16 cellular contexts compared by ENCODE assay signal in the genomic region with DNA sequence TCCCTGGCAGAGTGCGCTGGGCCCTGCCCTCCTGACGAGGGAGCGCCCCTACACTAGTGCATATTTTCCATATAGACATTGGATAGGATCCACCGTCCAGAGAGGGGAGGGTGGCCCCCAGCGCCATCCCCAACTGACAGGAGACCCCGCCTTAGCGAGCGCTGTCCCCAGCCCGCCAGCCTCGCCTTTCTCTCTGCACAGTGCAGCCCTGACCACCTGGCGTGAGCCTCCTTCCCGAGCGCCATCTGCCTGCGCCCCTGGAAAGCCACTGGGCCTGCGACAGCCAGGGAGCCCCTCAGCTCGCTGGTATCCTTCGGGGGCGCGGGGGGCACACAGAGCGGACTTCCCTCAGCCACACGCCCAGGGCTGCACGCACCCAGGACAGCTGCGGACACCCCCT. TPM values are rescaled to one million over a fixed set of nuclear protein-coding genes. Genes with fewer than 3 reads are reported as not detected.
DNase-seq lines count a peak whose midpoint lies in the region; ATAC-seq and TF ChIP-seq lines count a peak whose summit lies in the region.
"Had no signal": no experiment of that assay in that cellular context is flagged by ENCODE, and none has a peak within 500 bp of the region (broad histone marks: within the 10 kb centered on the region; RNA-seq: fewer than 3 reads in every experiment).

No MANE protein-coding gene starts in this region.

- H3K36me3 Mint-ChIP-seq in GM23338 (ENCODE audit: low read depth), result no peaks in the 10 kb centered on the region
- H3K36me3 Mint-ChIP-seq: CD4-positive, alpha-beta memory T cell had no signal

- no peak for DNase-seq in GM23338 (ENCODE audit: low spot score)
- DNase-seq in retina, result peak; percentile 10
- DNase-seq in NCI-H1105 treated with DMSO at 0.1 percent for 48 hours (lab: John Stamatoyannopoulos, UW), result no peak
- DNase-seq in stomach, result no peak
- DNase-seq in T-helper 2 cell, result no peak
- DNase-seq: C1 segment of cervical spinal cord; Calu3; CD4-positive, alpha-beta memory T cell; COR-L47; DMS79 treated with DMSO at 0.1 percent for 48 hours; GF-D8; H7; HCEC 1CT had no signal

- no peaks in the 10 kb centered on the region for H3F3A ChIP-seq in GM23338 (replicated peaks; ENCODE audit: low read depth)

- H3K9me3 Mint-ChIP-seq in GM23338, result no peaks in the 10 kb centered on the region
- H3K9me3 Mint-ChIP-seq: CD4-positive, alpha-beta memory T cell had no signal

- TF ChIP-seq EP300 in stomach (IDR thresholded peaks at IDR 0.05), result no peak

- TF ChIP-seq CTCF in GM23338 (conservative IDR thresholded peaks at IDR 0.05; ENCODE audit: low read depth in 2 of 2), result no peak
- no peak for TF ChIP-seq CTCF in stomach (IDR thresholded peaks at IDR 0.05)

- H3K4me3 ChIP-seq in GM23338, result no peak overlapping the region
- no peak overlapping the region for H3K4me3 ChIP-seq in stomach

- H3K4me3 Mint-ChIP-seq in GM23338, result no peak overlapping the region
- H3K4me3 Mint-ChIP-seq: CD4-positive, alpha-beta memory T cell had no signal

- no peak overlapping the region for H3K4me2 ChIP-seq in GM23338

- no peaks in the 10 kb centered on the region for H3K9me3 ChIP-seq in stomach

- no peaks in the 10 kb centered on the region for H3K4me1 Mint-ChIP-seq in GM23338

- H3K27me3 ChIP-seq in GM23338 (ENCODE audit: insufficient read depth), result no peaks in the 10 kb centered on the region
- peaks cover 0 to 9% (median 0%) of the 10 kb centered on the region in 3 donors for H3K27me3 ChIP-seq in stomach

- no peaks in the 10 kb centered on the region for H3K36me3 ChIP-seq in GM23338 (ENCODE audit: insufficient read depth)
- no peaks in the 10 kb centered on the region for H3K36me3 ChIP-seq in stomach

- no peak overlapping the region for H3K27ac Mint-ChIP-seq in GM23338

- H3K27me3 Mint-ChIP-seq in GM23338 (ENCODE audit: insufficient read depth, low read depth, poor library complexity), result no peaks in the 10 kb centered on the region

- no peak for TF ChIP-seq POLR2A in stomach (IDR thresholded peaks at IDR 0.05)

- no peaks in the 10 kb centered on the region for H3K79me2 ChIP-seq in GM23338 (replicated peaks; ENCODE audit: insufficient read depth)

- WGBS in stomach, 5 donors, result 64 to 80% (median 73%) methylated on average over 15 to 23 of the region's 23 CpGs

- intact Hi-C loops in stomach (cut with DNase I; ENCODE audit: low total_unique reads), result no loop called here

- peak; percentile 65 for ATAC-seq in GM23338
- peak; percentile 43 for ATAC-seq in esophagus mucosa

- peak overlapping the region; percentile 63; the same call in 1 of the 2 replicates for H2AFZ ChIP-seq in GM23338

- no peaks in the 10 kb centered on the region for H3K9me2 ChIP-seq in GM23338 (ENCODE audit: insufficient read depth)

- H3K4me1 ChIP-seq in GM23338 (ENCODE audit: insufficient read depth), result no peaks in the 10 kb centered on the region
- no peaks in the 10 kb centered on the region for H3K4me1 ChIP-seq in stomach

- H3K27ac ChIP-seq in GM23338 (ENCODE audit: low read depth) (no peak overlapping the region), stomach (no peak overlapping the region)

- no peaks in the 10 kb centered on the region for H4K20me1 ChIP-seq in GM23338 (replicated peaks; ENCODE audit: insufficient read depth)

TF ChIP-seq in GM23338, 12 proteins besides CTCF, POLR2A, EP300 and RAD21 (continues in another document):
- TF ChIP-seq CREB1 (CRISPR knock-in tag; IDR thresholded peaks at IDR 0.05; ENCODE audit: low read depth), result no peak
- TF ChIP-seq, protein P1, sequence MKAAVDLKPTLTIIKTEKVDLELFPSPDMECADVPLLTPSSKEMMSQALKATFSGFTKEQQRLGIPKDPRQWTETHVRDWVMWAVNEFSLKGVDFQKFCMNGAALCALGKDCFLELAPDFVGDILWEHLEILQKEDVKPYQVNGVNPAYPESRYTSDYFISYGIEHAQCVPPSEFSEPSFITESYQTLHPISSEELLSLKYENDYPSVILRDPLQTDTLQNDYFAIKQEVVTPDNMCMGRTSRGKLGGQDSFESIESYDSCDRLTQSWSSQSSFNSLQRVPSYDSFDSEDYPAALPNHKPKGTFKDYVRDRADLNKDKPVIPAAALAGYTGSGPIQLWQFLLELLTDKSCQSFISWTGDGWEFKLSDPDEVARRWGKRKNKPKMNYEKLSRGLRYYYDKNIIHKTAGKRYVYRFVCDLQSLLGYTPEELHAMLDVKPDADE (IDR thresholded peaks at IDR 0.05), result no peak
- no peak for TF ChIP-seq NANOG (IDR thresholded peaks at IDR 0.05; ENCODE audit: borderline replicate concordance)
- no peak for TF ChIP-seq JUNB (IDR thresholded peaks at IDR 0.05; ENCODE audit: unreplicated experiment)
- no peak for TF ChIP-seq EZH2phosphoT487 (IDR thresholded peaks at IDR 0.05; ENCODE audit: unreplicated experiment)
- TF ChIP-seq, protein P2, sequence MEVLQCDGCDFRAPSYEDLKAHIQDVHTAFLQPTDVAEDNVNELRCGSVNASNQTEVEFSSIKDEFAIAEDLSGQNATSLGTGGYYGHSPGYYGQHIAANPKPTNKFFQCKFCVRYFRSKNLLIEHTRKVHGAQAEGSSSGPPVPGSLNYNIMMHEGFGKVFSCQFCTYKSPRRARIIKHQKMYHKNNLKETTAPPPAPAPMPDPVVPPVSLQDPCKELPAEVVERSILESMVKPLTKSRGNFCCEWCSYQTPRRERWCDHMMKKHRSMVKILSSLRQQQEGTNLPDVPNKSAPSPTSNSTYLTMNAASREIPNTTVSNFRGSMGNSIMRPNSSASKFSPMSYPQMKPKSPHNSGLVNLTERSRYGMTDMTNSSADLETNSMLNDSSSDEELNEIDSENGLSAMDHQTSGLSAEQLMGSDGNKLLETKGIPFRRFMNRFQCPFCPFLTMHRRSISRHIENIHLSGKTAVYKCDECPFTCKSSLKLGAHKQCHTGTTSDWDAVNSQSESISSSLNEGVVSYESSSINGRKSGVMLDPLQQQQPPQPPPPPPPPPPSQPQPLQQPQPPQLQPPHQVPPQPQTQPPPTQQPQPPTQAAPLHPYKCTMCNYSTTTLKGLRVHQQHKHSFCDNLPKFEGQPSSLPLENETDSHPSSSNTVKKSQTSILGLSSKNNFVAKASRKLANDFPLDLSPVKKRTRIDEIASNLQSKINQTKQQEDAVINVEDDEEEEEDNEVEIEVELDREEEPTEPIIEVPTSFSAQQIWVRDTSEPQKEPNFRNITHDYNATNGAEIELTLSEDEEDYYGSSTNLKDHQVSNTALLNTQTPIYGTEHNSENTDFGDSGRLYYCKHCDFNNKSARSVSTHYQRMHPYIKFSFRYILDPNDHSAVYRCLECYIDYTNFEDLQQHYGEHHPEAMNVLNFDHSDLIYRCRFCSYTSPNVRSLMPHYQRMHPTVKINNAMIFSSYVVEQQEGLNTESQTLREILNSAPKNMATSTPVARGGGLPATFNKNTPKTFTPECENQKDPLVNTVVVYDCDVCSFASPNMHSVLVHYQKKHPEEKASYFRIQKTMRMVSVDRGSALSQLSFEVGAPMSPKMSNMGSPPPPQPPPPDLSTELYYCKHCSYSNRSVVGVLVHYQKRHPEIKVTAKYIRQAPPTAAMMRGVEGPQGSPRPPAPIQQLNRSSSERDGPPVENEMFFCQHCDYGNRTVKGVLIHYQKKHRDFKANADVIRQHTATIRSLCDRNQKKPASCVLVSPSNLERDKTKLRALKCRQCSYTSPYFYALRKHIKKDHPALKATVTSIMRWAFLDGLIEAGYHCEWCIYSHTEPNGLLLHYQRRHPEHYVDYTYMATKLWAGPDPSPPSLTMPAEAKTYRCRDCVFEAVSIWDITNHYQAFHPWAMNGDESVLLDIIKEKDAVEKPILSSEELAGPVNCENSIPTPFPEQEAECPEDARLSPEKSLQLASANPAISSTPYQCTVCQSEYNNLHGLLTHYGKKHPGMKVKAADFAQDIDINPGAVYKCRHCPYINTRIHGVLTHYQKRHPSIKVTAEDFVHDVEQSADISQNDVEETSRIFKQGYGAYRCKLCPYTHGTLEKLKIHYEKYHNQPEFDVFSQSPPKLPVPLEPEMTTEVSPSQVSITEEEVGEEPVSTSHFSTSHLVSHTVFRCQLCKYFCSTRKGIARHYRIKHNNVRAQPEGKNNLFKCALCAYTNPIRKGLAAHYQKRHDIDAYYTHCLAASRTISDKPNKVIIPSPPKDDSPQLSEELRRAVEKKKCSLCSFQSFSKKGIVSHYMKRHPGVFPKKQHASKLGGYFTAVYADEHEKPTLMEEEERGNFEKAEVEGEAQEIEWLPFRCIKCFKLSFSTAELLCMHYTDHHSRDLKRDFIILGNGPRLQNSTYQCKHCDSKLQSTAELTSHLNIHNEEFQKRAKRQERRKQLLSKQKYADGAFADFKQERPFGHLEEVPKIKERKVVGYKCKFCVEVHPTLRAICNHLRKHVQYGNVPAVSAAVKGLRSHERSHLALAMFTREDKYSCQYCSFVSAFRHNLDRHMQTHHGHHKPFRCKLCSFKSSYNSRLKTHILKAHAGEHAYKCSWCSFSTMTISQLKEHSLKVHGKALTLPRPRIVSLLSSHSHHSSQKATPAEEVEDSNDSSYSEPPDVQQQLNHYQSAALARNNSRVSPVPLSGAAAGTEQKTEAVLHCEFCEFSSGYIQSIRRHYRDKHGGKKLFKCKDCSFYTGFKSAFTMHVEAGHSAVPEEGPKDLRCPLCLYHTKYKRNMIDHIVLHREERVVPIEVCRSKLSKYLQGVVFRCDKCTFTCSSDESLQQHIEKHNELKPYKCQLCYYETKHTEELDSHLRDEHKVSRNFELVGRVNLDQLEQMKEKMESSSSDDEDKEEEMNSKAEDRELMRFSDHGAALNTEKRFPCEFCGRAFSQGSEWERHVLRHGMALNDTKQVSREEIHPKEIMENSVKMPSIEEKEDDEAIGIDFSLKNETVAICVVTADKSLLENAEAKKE (CRISPR knock-in tag; IDR thresholded peaks at IDR 0.05), result no peak
- no peak for TF ChIP-seq ZNF331 (CRISPR knock-in tag; IDR thresholded peaks at IDR 0.05; ENCODE audit: low read depth)
- TF ChIP-seq POLR2AphosphoS5 (IDR thresholded peaks at IDR 0.05; ENCODE audit: low read depth), result no peak
- TF ChIP-seq ZNF114 (CRISPR knock-in tag; IDR thresholded peaks at IDR 0.05), result no peak
- TF ChIP-seq EZH2 (IDR thresholded peaks at IDR 0.05; ENCODE audit: low read depth, unreplicated experiment), result no peak
- TF ChIP-seq STAT1 (IDR thresholded peaks at IDR 0.05; ENCODE audit: unreplicated experiment), result no peak

RNA-seq across cellular contexts. Expression of a gene that starts 42.1 kb away (rescaled TPM):
- 0.78 and 1.0 TPM in 2 replicates for total RNA-seq in GM23338 (2014; rRNA removed; shearing (Covaris generic))
- 0.19 and 0.40 TPM in 2 replicates for polyA plus RNA-seq in GM23338 (2016; fragmentation: Nextera tagmentation; extraction: Ambion mirVana)
- 0.24 TPM for total RNA-seq in esophagus mucosa
- not detected for total RNA-seq in stomach
- polyA plus RNA-seq in stomach, result under 1 TPM in 1 of 3 donors, not detected in 2; 0.08 TPM
- total RNA-seq: CD4-positive, alpha-beta memory T cell; G401 had no signal
- polyA plus RNA-seq: BJ; CD4-positive, alpha-beta memory T cell had no signal
